Comparison of ENCODE assay signal across 14 cellular contexts in genomic region chr2:159144776-159145614, GRCh38.
DNase-seq lines count a peak whose midpoint lies in the region; ATAC-seq and TF ChIP-seq lines count a peak whose summit lies in the region.
"Had no signal": no experiment of that assay in that cellular context is flagged by ENCODE, and none has a peak within 500 bp of the region (broad histone marks: within the 10 kb centered on the region; RNA-seq: fewer than 3 reads in every experiment).

No MANE protein-coding gene starts in this region.

- ATAC-seq in GM18498 (IDR thresholded peaks at IDR 0.05; ENCODE audit: unreplicated experiment) (peak; percentile 85), GM19468 (IDR thresholded peaks at IDR 0.05; ENCODE audit: extremely low read depth, unreplicated experiment) (peak; percentile 68), HG03095 (IDR thresholded peaks at IDR 0.05; ENCODE audit: unreplicated experiment) (peak; percentile 63), body of pancreas (no peak), foreskin keratinocyte (no peak)
- ATAC-seq: activated naive CD8-positive, alpha-beta T cell treated with anti-CD3 and anti-CD28 coated beads, Interleukin-2, amount 50 U/mL, for 24 hours; naive thymus-derived CD8-positive, alpha-beta T cell had no signal

- TF ChIP-seq CTCF in body of pancreas (IDR thresholded peaks at IDR 0.05) (no peak), foreskin keratinocyte (conservative IDR thresholded peaks at IDR 0.05) (no peak)

- no peak for TF ChIP-seq POLR2A in body of pancreas (IDR thresholded peaks at IDR 0.05)

- 71 to 86% methylated on average over 9 of the region's 9 CpGs for WGBS in body of pancreas, 2 donors

- H3K4me3 ChIP-seq in body of pancreas, result no peak overlapping the region
- H3K4me3 ChIP-seq: coronary artery had no signal

- H3K27me3 ChIP-seq in body of pancreas (no peaks in the 10 kb centered on the region), foreskin keratinocyte (no peaks in the 10 kb centered on the region)

- no peaks in the 10 kb centered on the region for H3K9me3 ChIP-seq in body of pancreas

- peaks cover 32% of the 10 kb centered on the region for H3K4me1 ChIP-seq in body of pancreas
- peaks cover 8% of the 10 kb centered on the region for H3K4me1 ChIP-seq in foreskin keratinocyte

- DNase-seq in body of pancreas, result no peak
- DNase-seq in NCI-H69 (lab: John Stamatoyannopoulos, UW), result no peak
- no peak for DNase-seq in AG20443 (ENCODE audit: low spot score)
- no peak for DNase-seq in foreskin keratinocyte
- DNase-seq in islet precursor cell, result no peak
- DNase-seq: activated CD4-positive, alpha-beta memory T cell treated with anti-CD3 and anti-CD28 coated beads for 36 hours; activated naive CD8-positive, alpha-beta T cell treated with anti-CD3 and anti-CD28 coated beads, Interleukin-2, amount 50 U/mL, for 24 hours; NCI-H1417 treated with DMSO at 0.1 percent for 48 hours had no signal

- no peaks in the 10 kb centered on the region for H3K36me3 ChIP-seq in body of pancreas (replicated peaks in 1 of 2; ENCODE audit: insufficient read depth in 1 of 2, low read depth in 2 of 2)

- H3K27ac ChIP-seq in body of pancreas (peak overlapping the region in 3 of 4 donors; percentile 36 to 57 (median 43)), foreskin keratinocyte (no peak overlapping the region)
- H3K27ac ChIP-seq: C4-2B, coronary artery had no signal

- intact Hi-C loops in body of pancreas (cut with DNase I), result no loop called here

Comparison
In these comparisons a context has a peak if more than half of its experiments do, and no peak if none do; other contexts are left out.
1. ATAC-seq: peak in GM18498 (single experiment), GM19468 (single experiment) and HG03095 (single experiment); none in body of pancreas (single experiment) and foreskin keratinocyte (single experiment).